In genomic region chr2:101152195-101153076, GRCh38 we compare ENCODE assay signal across 8 cellular contexts. TPM values are rescaled to one million over a fixed set of nuclear protein-coding genes. Genes with fewer than 3 reads are reported as not detected.
DNase-seq lines count a peak whose midpoint lies in the region; ATAC-seq and TF ChIP-seq lines count a peak whose summit lies in the region.

No MANE protein-coding gene starts in this region.

- in situ Hi-C loops in KBM-7 (cut with MboI; ENCODE audit: low pct_unique_long_range_greater_than_20kb, low sequenced_read_pairs) = loop anchor here (10.0 to 25.0 kb wide), 2 partner anchors 128 to 540 kb away; no protein-coding TSS in a partner anchor

- H3K4me3 ChIP-seq in choroid plexus epithelial cell (ENCODE audit: low read depth, low read length) = peak overlapping the region; percentile 59
- no peak overlapping the region for H3K4me3 ChIP-seq in kidney epithelial cell (ENCODE audit: low read depth, low read length)

- DNase-seq in NCI-H1417 (lab: John Stamatoyannopoulos, UW) = peak in 2 of 3 experiments; percentile 62 to 83
- DNase-seq in NCI-H1417 treated with DMSO at 0.1 percent for 48 hours (lab: John Stamatoyannopoulos, UW) = no peak
- DNase-seq in KBM-7 = peak; percentile 77
- DNase-seq in SHP77 (lab: John Stamatoyannopoulos, UW) = peak; percentile 66 to 79
- DNase-seq in choroid plexus epithelial cell (ENCODE audit: low read depth) = peak; percentile 86
- DNase-seq in kidney epithelial cell (ENCODE audit: low read depth) = no peak
- DNase-seq in stimulated activated CD8-positive, alpha-beta memory T cell treated with anti-CD3 and anti-CD28 coated beads, Interleukin-4, amount 100 ng/mL, for 48 hours = peak; percentile 28

- H3K36me3 ChIP-seq in kidney epithelial cell (ENCODE audit: control insufficient read depth, insufficient read depth, low read length) = no peaks in the 10 kb centered on the region

- peak; percentile 62 for ATAC-seq in GM21619 (IDR thresholded peaks at IDR 0.05; ENCODE audit: unreplicated experiment)

- TF ChIP-seq CTCF in choroid plexus epithelial cell (conservative IDR thresholded peaks at IDR 0.05; ENCODE audit: low read depth, low read length) (peak; percentile 79), kidney epithelial cell (IDR thresholded peaks at IDR 0.05; ENCODE audit: insufficient read depth, low read length, poor library complexity, severe bottlenecking) (peak; percentile 58)

- no peaks in the 10 kb centered on the region for H3K27me3 ChIP-seq in kidney epithelial cell (ENCODE audit: control insufficient read depth, insufficient read depth, low read length)

RNA-seq across cellular contexts. Expression of gene TBC1D8, which starts 1.3 kb away (rescaled TPM):
- 16.8 and 17.3 TPM in 2 replicates for total RNA-seq in kidney epithelial cell

Comparison
In these comparisons a context has a peak if more than half of its experiments do, and no peak if none do; other contexts are left out.
1. DNase-seq: peak in NCI-H1417 (2 of 3), KBM-7 (single experiment), SHP77 (2 of 2), choroid plexus epithelial cell (single experiment) and stimulated activated CD8-positive, alpha-beta memory T cell treated with anti-CD3 and anti-CD28 coated beads, Interleukin-4, amount 100 ng/mL, for 48 hours (single experiment); none in NCI-H1417 treated with DMSO at 0.1 percent for 48 hours (single experiment) and kidney epithelial cell (single experiment).